ENCODE assay signal across 13 cellular contexts in genomic region chr6:33071579-33071978, GRCh38. TPM values are rescaled to one million over a fixed set of nuclear protein-coding genes. Genes with fewer than 3 reads are reported as not detected.
DNase-seq lines count a peak whose midpoint lies in the region; ATAC-seq and TF ChIP-seq lines count a peak whose summit lies in the region.
"Had no signal": no experiment of that assay in that cellular context is flagged by ENCODE, and none has a peak within 500 bp of the region (broad histone marks: within the 10 kb centered on the region; RNA-seq: fewer than 3 reads in every experiment).

No MANE protein-coding gene starts in this region.

- H4K20me1 ChIP-seq in BLaER1 = peaks cover 45% of the 10 kb centered on the region

- peak overlapping the region; percentile 96 for H3K4me2 ChIP-seq in BLaER1

- H3K4me1 Mint-ChIP-seq in CD8-positive, alpha-beta T cell (ENCODE audit: low read depth) = peaks cover 41% of the 10 kb centered on the region
- H3K4me1 Mint-ChIP-seq in activated CD8-positive, alpha-beta T cell treated with anti-CD3 and anti-CD28 coated beads for 36 hours (ENCODE audit: low read depth) = peaks cover 28% of the 10 kb centered on the region
- H3K4me1 Mint-ChIP-seq in memory B cell = peaks cover 44% of the 10 kb centered on the region

- H3K27ac ChIP-seq in BLaER1 = peak overlapping the region; percentile 87; the same call in 1 of the 2 replicates
- H3K27ac ChIP-seq in CD8-positive, alpha-beta T cell (ENCODE audit: low read depth, low read length) = no peak overlapping the region
- H3K27ac ChIP-seq: pancreas, upper lobe of left lung had no signal

- H3K9me3 ChIP-seq in BLaER1 = peaks cover 7% of the 10 kb centered on the region; the same call in 1 of the 2 replicates
- H3K9me3 ChIP-seq in CD8-positive, alpha-beta T cell (ENCODE audit: low read length) = no peaks in the 10 kb centered on the region
- H3K9me3 ChIP-seq: pancreas, upper lobe of left lung had no signal

- H3K4me3 Mint-ChIP-seq in CD8-positive, alpha-beta T cell = peak overlapping the region; percentile 48
- H3K4me3 Mint-ChIP-seq in activated CD8-positive, alpha-beta T cell treated with anti-CD3 and anti-CD28 coated beads for 36 hours = peak overlapping the region; percentile 72
- peak overlapping the region; percentile 99 for H3K4me3 Mint-ChIP-seq in memory B cell
- H3K4me3 Mint-ChIP-seq: endodermal cell had no signal

- no peaks in the 10 kb centered on the region for H3K27me3 Mint-ChIP-seq in CD8-positive, alpha-beta T cell (ENCODE audit: low read depth)
- H3K27me3 Mint-ChIP-seq in activated CD8-positive, alpha-beta T cell treated with anti-CD3 and anti-CD28 coated beads for 36 hours = no peaks in the 10 kb centered on the region
- no peaks in the 10 kb centered on the region for H3K27me3 Mint-ChIP-seq in memory B cell

- TF ChIP-seq CTCF in CD8-positive, alpha-beta T cell (IDR thresholded peaks at IDR 0.05) = no peak
- no peak for TF ChIP-seq CTCF in activated CD8-positive, alpha-beta T cell treated with anti-CD3 and anti-CD28 coated beads for 36 hours (IDR thresholded peaks at IDR 0.05)
- TF ChIP-seq CTCF in foreskin fibroblast (IDR thresholded peaks at IDR 0.05; ENCODE audit: low read depth, low read length) (no peak), omental fat pad (IDR thresholded peaks at IDR 0.05) (no peak)

- peaks cover 25% of the 10 kb centered on the region for H3K36me3 Mint-ChIP-seq in CD8-positive, alpha-beta T cell
- peaks cover 2% of the 10 kb centered on the region for H3K36me3 Mint-ChIP-seq in activated CD8-positive, alpha-beta T cell treated with anti-CD3 and anti-CD28 coated beads for 36 hours (ENCODE audit: low read depth)
- H3K36me3 Mint-ChIP-seq in memory B cell = peaks cover 59% of the 10 kb centered on the region

- peaks cover 64% of the 10 kb centered on the region for H3K4me1 ChIP-seq in BLaER1
- H3K4me1 ChIP-seq in CD8-positive, alpha-beta T cell (ENCODE audit: insufficient read depth, low read length) = peaks cover 17% of the 10 kb centered on the region
- H3K4me1 ChIP-seq: pancreas had no signal

- peaks cover 36% of the 10 kb centered on the region for H3K36me3 ChIP-seq in BLaER1
- H3K36me3 ChIP-seq in CD8-positive, alpha-beta T cell (ENCODE audit: insufficient read depth, low read length) = no peaks in the 10 kb centered on the region
- H3K36me3 ChIP-seq: pancreas had no signal

- H3K4me3 ChIP-seq in BLaER1 (peak overlapping the region; percentile 72), foreskin fibroblast (ENCODE audit: low read depth in 1 of 2, low read length in 2 of 2) (no peak overlapping the region)
- H3K4me3 ChIP-seq in CD8-positive, alpha-beta T cell (ENCODE audit: low read depth, low read length) = no peak overlapping the region

- no peak for ATAC-seq in CD8-positive, alpha-beta T cell
- ATAC-seq in activated CD8-positive, alpha-beta T cell treated with anti-CD3 and anti-CD28 coated beads for 36 hours = no peak
- no peak for ATAC-seq in memory B cell (ENCODE audit: low read depth)
- ATAC-seq in omental fat pad (ENCODE audit: low FRiP score) = no peak
- no peak for ATAC-seq in GM18520 (IDR thresholded peaks at IDR 0.05; ENCODE audit: unreplicated experiment)
- ATAC-seq: pancreas had no signal

- intact Hi-C loops in CD8-positive, alpha-beta T cell (cut with DNase I, micrococcal nuclease) = loop anchor here in 1 of 2 experiments (10.0 kb wide), 1 partner anchor 177 kb away; no protein-coding TSS in a partner anchor
- intact Hi-C loops in activated CD8-positive, alpha-beta T cell treated with anti-CD3 and anti-CD28 coated beads for 36 hours (cut with micrococcal nuclease) = no loop called here

- H3K9ac ChIP-seq in BLaER1 = peak overlapping the region; percentile 83

- H3K27ac Mint-ChIP-seq in CD8-positive, alpha-beta T cell = no peak overlapping the region
- no peak overlapping the region for H3K27ac Mint-ChIP-seq in activated CD8-positive, alpha-beta T cell treated with anti-CD3 and anti-CD28 coated beads for 36 hours
- H3K27ac Mint-ChIP-seq in memory B cell = peak overlapping the region; percentile 99
- H3K27ac Mint-ChIP-seq: endodermal cell had no signal

- no peaks in the 10 kb centered on the region for H3K27me3 ChIP-seq in BLaER1
- H3K27me3 ChIP-seq in CD8-positive, alpha-beta T cell (ENCODE audit: insufficient read depth, low read length) = no peaks in the 10 kb centered on the region
- H3K27me3 ChIP-seq: upper lobe of left lung had no signal

- CTCF ChIA-PET in CD8-positive, alpha-beta T cell (lab: Charles Lee) = interaction anchor here (0.8 to 3.3 kb wide), 4 partner anchors 24 to 185 kb away, joined by 3 to 11 read pairs (median 4); no protein-coding TSS in a partner anchor
- CTCF ChIA-PET in activated CD8-positive, alpha-beta T cell treated with anti-CD3 and anti-CD28 coated beads for 36 hours (lab: Charles Lee) = interaction anchor here (1.1 to 2.8 kb wide), 4 partner anchors 22 to 203 kb away, joined by 3 to 14 read pairs (median 6); no protein-coding TSS in a partner anchor

- H3K9me3 Mint-ChIP-seq in CD8-positive, alpha-beta T cell = no peaks in the 10 kb centered on the region
- H3K9me3 Mint-ChIP-seq in activated CD8-positive, alpha-beta T cell treated with anti-CD3 and anti-CD28 coated beads for 36 hours = no peaks in the 10 kb centered on the region
- peaks cover 5% of the 10 kb centered on the region for H3K9me3 Mint-ChIP-seq in memory B cell

- POLR2A ChIA-PET in CD8-positive, alpha-beta T cell (lab: Charles Lee) = interaction anchor here (2.4 kb wide), 1 partner anchor 100 kb away, joined by 8 read pairs; no protein-coding TSS in a partner anchor
- POLR2A ChIA-PET in activated CD8-positive, alpha-beta T cell treated with anti-CD3 and anti-CD28 coated beads for 36 hours (lab: Charles Lee) = no interaction called here

- no peak for DNase-seq in CD8-positive, alpha-beta T cell
- no peak for DNase-seq in activated CD8-positive, alpha-beta T cell treated with anti-CD3 and anti-CD28 coated beads for 36 hours
- DNase-seq in memory B cell (ENCODE audit: low spot score in 2 of 2) = no peak
- DNase-seq in foreskin fibroblast = no peak
- no peak for DNase-seq in omental fat pad (ENCODE audit: low spot score)
- DNase-seq: activated CD4-positive, CD25-positive, alpha-beta regulatory T cell treated with anti-CD3 and anti-CD28 coated beads, Interleukin-2, amount 50 U/mL, for 72 hours; endodermal cell; foreskin melanocyte; NCI-H510A; pancreas; upper lobe of left lung had no signal

RNA-seq across cellular contexts. Expression of gene HLA-DPA1, which starts 1.9 kb away (rescaled TPM):
- total RNA-seq in CD8-positive, alpha-beta T cell = 10 to 100 TPM; 40.5 to 45.7 TPM
- total RNA-seq in activated CD8-positive, alpha-beta T cell treated with anti-CD3 and anti-CD28 coated beads for 36 hours = 10 to 100 TPM; 27.6 to 27.9 TPM
- 100 to 1,000 TPM in 3 of 4 donors, 10 to 100 TPM in 1; 20.4 to 211 (median 137) TPM for total RNA-seq in omental fat pad

RNA-seq across cellular contexts. Expression of gene HLA-DPB1, which starts 4.2 kb away (rescaled TPM):
- 10 to 100 TPM; 55.3 to 58.6 TPM for total RNA-seq in CD8-positive, alpha-beta T cell
- total RNA-seq in activated CD8-positive, alpha-beta T cell treated with anti-CD3 and anti-CD28 coated beads for 36 hours = 10 to 100 TPM; 12.3 to 14.8 TPM
- 100 to 1,000 TPM in 3 of 4 donors, 10 to 100 TPM in 1; 29.2 to 120 (median 101) TPM for total RNA-seq in omental fat pad

Comparison
In these comparisons a context has a peak if more than half of its experiments do, and no peak if none do; other contexts are left out.
1. H3K4me3 Mint-ChIP-seq: peak in every context shown above with its lines; median percentile 99 in memory B cell; 72 in activated CD8-positive, alpha-beta T cell treated with anti-CD3 and anti-CD28 coated beads for 36 hours; 48 in CD8-positive, alpha-beta T cell.